In the genomic region with DNA sequence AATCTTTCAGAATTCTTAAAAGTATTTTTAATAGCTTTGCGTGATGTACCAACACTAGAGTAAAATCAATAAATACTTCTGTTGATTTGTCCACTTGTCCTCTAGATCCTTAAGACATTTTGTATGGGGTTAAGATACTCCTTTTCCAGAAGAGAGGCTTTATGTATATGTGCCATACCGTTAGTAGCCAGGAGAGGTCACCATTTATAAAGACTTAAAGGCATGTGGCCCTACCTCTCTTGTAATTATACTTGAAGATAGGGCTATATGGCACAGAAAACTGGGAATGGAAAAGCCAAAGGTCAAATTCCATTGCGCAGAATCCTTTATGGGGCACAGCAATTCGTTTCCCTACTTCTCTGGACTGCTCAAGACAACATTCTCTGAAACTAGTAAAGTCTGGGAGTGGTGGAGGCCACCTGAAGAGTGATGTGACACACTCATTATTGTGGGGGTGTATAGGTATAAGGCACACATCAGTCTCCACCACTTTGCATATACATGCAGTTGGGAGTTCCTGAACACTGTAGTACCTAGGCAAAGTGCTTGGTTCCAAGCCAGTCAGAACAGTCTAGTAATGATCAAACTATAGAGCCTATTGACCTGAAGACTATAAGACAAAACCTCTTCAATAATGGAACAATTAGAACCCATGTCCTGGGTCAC, we compare ENCODE assay signal across 8 cellular contexts.
A peak's percentile ranks its signal among the peaks of the same experiment; 100 is the strongest.
DNase-seq lines count a peak whose midpoint lies in the region; ATAC-seq, FAIRE-seq and TF ChIP-seq lines count a peak whose summit lies in the region.

No MANE protein-coding gene starts in this region.

- H4K20me1 ChIP-seq in DND-41 (ENCODE audit: insufficient read depth, low read length) (no peaks in the 10 kb centered on the region), mammary epithelial cell (ENCODE audit: insufficient read depth, low read length) (no peaks in the 10 kb centered on the region)

- H3K79me2 ChIP-seq in DND-41 (ENCODE audit: insufficient read depth, low read length) (no peaks in the 10 kb centered on the region), mammary epithelial cell (ENCODE audit: insufficient read depth, low read length) (no peaks in the 10 kb centered on the region)

- no peaks in the 10 kb centered on the region for H3K4me1 ChIP-seq in DND-41 (ENCODE audit: insufficient read depth, low read length)
- H3K4me1 ChIP-seq in mammary epithelial cell (ENCODE audit: insufficient read depth, low read length): no peaks in the 10 kb centered on the region

- DNase-seq in DND-41 (peak; percentile 38), NCI-H82 (lab: John Stamatoyannopoulos, UW) (peak; percentile 82), mammary epithelial cell (peak; percentile 48), left lobe of liver (ENCODE audit: low spot score) (no peak), urothelium cell line (ENCODE audit: low spot score) (peak; percentile 32)
- no peak for DNase-seq in activated CD4-positive, CD25-positive, alpha-beta regulatory T cell treated with anti-CD3 and anti-CD28 coated beads, Interleukin-2, amount 50 U/mL, for 72 hours

- H3K4me2 ChIP-seq in DND-41 (ENCODE audit: insufficient read depth, low read length) (no peak overlapping the region), mammary epithelial cell (ENCODE audit: insufficient read depth, low read depth, low read length) (no peak overlapping the region)

- intact Hi-C loops in mammary epithelial cell (cut with micrococcal nuclease): loop anchor here (1.0 to 10.0 kb wide), 6 partner anchors 107 to 957 kb away; no protein-coding TSS in a partner anchor

- FAIRE-seq in urothelium cell line (lab: Jason Lieb, UNC): no peak

- no peaks in the 10 kb centered on the region for H3K27me3 ChIP-seq in DND-41 (ENCODE audit: insufficient read depth, low read length, poor library complexity)
- H3K27me3 ChIP-seq in mammary epithelial cell (ENCODE audit: insufficient read depth, low read length): peaks cover 3% of the 10 kb centered on the region

- H3K4me3 ChIP-seq in DND-41 (ENCODE audit: low read depth in 1 of 2, low read length in 2 of 2): no peak overlapping the region
- H3K4me3 ChIP-seq in mammary epithelial cell (replicated peaks in 1 of 3; ENCODE audit: insufficient read depth in 1 of 3, low read depth in 2 of 3, low read length in 3 of 3): no peak overlapping the region

- BruUV-seq in mammary epithelial cell (replicated peaks; lab: Mats Ljungman, UMichigan): no TSS peak

- peak; percentile 95 for ATAC-seq in DND-41 (ENCODE audit: insufficient read depth, low read depth)
- ATAC-seq in GM19438 (IDR thresholded peaks at IDR 0.05; ENCODE audit: low read depth, unreplicated experiment): peak; percentile 50
- ATAC-seq in HG03354 (IDR thresholded peaks at IDR 0.05; ENCODE audit: poor library complexity, severe bottlenecking, unreplicated experiment): peak; percentile 65
- peak; percentile 88 for ATAC-seq in left lobe of liver

- dilution Hi-C loops in mammary epithelial cell (cut with HindIII; ENCODE audit: low sequenced_read_pairs): no loop called here

- H3K36me3 ChIP-seq in DND-41 (ENCODE audit: insufficient read depth, low read length) (no peaks in the 10 kb centered on the region), mammary epithelial cell (ENCODE audit: insufficient read depth, low read length) (no peaks in the 10 kb centered on the region)

- H3K9ac ChIP-seq in DND-41 (ENCODE audit: low read depth, low read length) (no peak overlapping the region), mammary epithelial cell (ENCODE audit: insufficient read depth, low read length) (no peak overlapping the region)

- H3K9me3 ChIP-seq in DND-41 (ENCODE audit: insufficient read depth, low read length, severe bottlenecking) (peaks cover 4% of the 10 kb centered on the region), mammary epithelial cell (replicated peaks; ENCODE audit: insufficient read depth, low read length) (no peaks in the 10 kb centered on the region)

- TF ChIP-seq CTCF in DND-41 (IDR thresholded peaks at IDR 0.05; ENCODE audit: borderline replicate concordance, extremely low read depth, low read length, poor library complexity, severe bottlenecking) (peak; percentile 84), mammary epithelial cell (conservative IDR thresholded peaks at IDR 0.05 in 1 of 2, IDR thresholded peaks at IDR 0.05 in 1 of 2; ENCODE audit: extremely low read depth in 1 of 2, insufficient read depth in 1 of 2, low read depth in 1 of 2, low read length in 2 of 2) (peak; percentile 73 to 74)

- WGBS in mammary epithelial cell (ENCODE audit: low coverage, missing lambda C conversion rate): 24% methylated on average over 4 of the region's 4 CpGs

- H3K27ac ChIP-seq in DND-41 (ENCODE audit: low read length) (no peak overlapping the region), mammary epithelial cell (ENCODE audit: insufficient read depth, low read depth, low read length) (no peak overlapping the region)

- no peak overlapping the region for H2AFZ ChIP-seq in DND-41 (ENCODE audit: low read depth, low read length)
- peak overlapping the region; percentile 28 for H2AFZ ChIP-seq in mammary epithelial cell (ENCODE audit: low read depth, low read length)

- in situ Hi-C loops in mammary epithelial cell (cut with MboI; ENCODE audit: low sequenced_read_pairs in 2 of 2): loop anchor here in 1 of 2 donors (25.0 kb wide), 1 partner anchor 965 kb away; no protein-coding TSS in a partner anchor

- CTCF ChIA-PET in mammary epithelial cell (lab: Charles Lee; ENCODE audit: low non-redundant PET): no interaction called here

Comparison
In these comparisons a context has a peak if more than half of its experiments do, and no peak if none do; other contexts are left out.
1. DNase-seq: peak in DND-41 (single experiment), NCI-H82 (single experiment), mammary epithelial cell (single experiment) and urothelium cell line (single experiment); none in left lobe of liver (single experiment) and activated CD4-positive, CD25-positive, alpha-beta regulatory T cell treated with anti-CD3 and anti-CD28 coated beads, Interleukin-2, amount 50 U/mL, for 72 hours (single experiment).
2. Peak in every context shown above with its lines, with median percentiles within 50 percentile points of each other: ATAC-seq.